18 cellular contexts compared by ENCODE assay signal in genomic region chr15:43404130-43404529, GRCh38.
"Had no signal": no experiment of that assay in that cellular context is flagged by ENCODE, and none has a peak within 500 bp of the region (broad histone marks: within the 10 kb centered on the region; RNA-seq: fewer than 3 reads in every experiment).

No MANE protein-coding gene starts in this region.

- ATAC-seq: gastroesophageal sphincter; left lung; naive thymus-derived CD8-positive, alpha-beta T cell had no signal

- H3K9me3 ChIP-seq: gastroesophageal sphincter, left lung, testis had no signal

- H3K9me3 Mint-ChIP-seq: activated B cell treated with CpG ODN at 0.5 μM for 24 hours; activated CD4-positive, alpha-beta T cell treated with anti-CD3 and anti-CD28 coated beads, Interleukin-2, amount 10 ng/mL, durations not matched to agents 7 days and 5 days; activated T-helper 1 cell treated with anti-CD3 and anti-CD28 coated beads, Interleukin-12 subunit alpha, Interleukin-12 subunit beta, Interleukin-2, Interleukin-4 antibody, amounts not matched to agents 30 ng/mL and 10 ng/mL and 1 ng/mL, durations not matched to agents 14 hours and 24 hours and 36 hours; dendritic cell treated with granulocyte-macrophage colony-stimulating factor and Interleukin-4, amounts not matched to agents 40 ng/mL and 50 ng/mL, for 4 days; naive thymus-derived CD8-positive, alpha-beta T cell; stimulated activated naive CD8-positive, alpha-beta T cell treated with anti-CD3 and anti-CD28 coated beads, Interleukin-15, Interleukin-2, amounts not matched to agents 100 ng/mL and 50 ng/mL, for 24 hours had no signal

- H3K27me3 Mint-ChIP-seq: activated B cell treated with CpG ODN at 0.5 μM for 24 hours; activated CD4-positive, alpha-beta T cell treated with anti-CD3 and anti-CD28 coated beads, Interleukin-2, amount 10 ng/mL, durations not matched to agents 7 days and 5 days; dendritic cell treated with granulocyte-macrophage colony-stimulating factor and Interleukin-4, amounts not matched to agents 40 ng/mL and 50 ng/mL, for 4 days; naive thymus-derived CD8-positive, alpha-beta T cell; stimulated activated naive CD8-positive, alpha-beta T cell treated with anti-CD3 and anti-CD28 coated beads, Interleukin-15, Interleukin-2, amounts not matched to agents 100 ng/mL and 50 ng/mL, for 24 hours had no signal

- H3K27ac Mint-ChIP-seq: activated B cell treated with CpG ODN at 0.5 μM for 24 hours; activated T-helper 1 cell treated with anti-CD3 and anti-CD28 coated beads, Interleukin-12 subunit alpha, Interleukin-12 subunit beta, Interleukin-2, Interleukin-4 antibody, amounts not matched to agents 30 ng/mL and 10 ng/mL and 1 ng/mL, durations not matched to agents 14 hours and 24 hours and 36 hours; dendritic cell treated with granulocyte-macrophage colony-stimulating factor and Interleukin-4, amounts not matched to agents 40 ng/mL and 50 ng/mL, for 4 days; stimulated activated naive CD8-positive, alpha-beta T cell treated with anti-CD3 and anti-CD28 coated beads, Interleukin-15, Interleukin-2, amounts not matched to agents 100 ng/mL and 50 ng/mL, for 24 hours had no signal

- DNase-seq: activated B cell treated with CpG ODN at 0.5 μM for 24 hours; activated CD4-positive, alpha-beta T cell treated with anti-CD3 and anti-CD28 coated beads, Interleukin-2, amount 10 ng/mL, durations not matched to agents 7 days and 5 days; activated CD8-positive, alpha-beta memory T cell treated with anti-CD3 and anti-CD28 coated beads, Interleukin-2, amount 50 U/mL, for 48 hours; activated naive CD4-positive, alpha-beta T cell; islet precursor cell; left lung; mammary epithelial cell; naive thymus-derived CD8-positive, alpha-beta T cell; nucleus accumbens; stimulated activated CD4-positive, alpha-beta T cell treated with anti-CD3 and anti-CD28 coated beads, Interleukin-15, amount 100 ng/mL, for 24 hours; stimulated activated CD4-positive, alpha-beta T cell treated with anti-CD3 and anti-CD28 coated beads, Interleukin-4, amount 100 ng/mL, for 1 hour; testis had no signal

- H3K27me3 ChIP-seq: gastroesophageal sphincter, left lung, testis had no signal

- H3K27ac ChIP-seq: gastroesophageal sphincter, left lung, SK-N-MC, skin epidermis, testis had no signal

- H3K4me3 ChIP-seq: gastroesophageal sphincter, left lung, SK-N-MC, skin epidermis, testis had no signal

- H3K4me1 ChIP-seq: gastroesophageal sphincter, left lung, testis had no signal

- H3K4me3 Mint-ChIP-seq: activated B cell treated with CpG ODN at 0.5 μM for 24 hours; activated CD4-positive, alpha-beta T cell treated with anti-CD3 and anti-CD28 coated beads, Interleukin-2, amount 10 ng/mL, durations not matched to agents 7 days and 5 days; activated T-helper 1 cell treated with anti-CD3 and anti-CD28 coated beads, Interleukin-12 subunit alpha, Interleukin-12 subunit beta, Interleukin-2, Interleukin-4 antibody, amounts not matched to agents 30 ng/mL and 10 ng/mL and 1 ng/mL, durations not matched to agents 14 hours and 24 hours and 36 hours; dendritic cell treated with granulocyte-macrophage colony-stimulating factor and Interleukin-4, amounts not matched to agents 40 ng/mL and 50 ng/mL, for 4 days; naive thymus-derived CD8-positive, alpha-beta T cell; stimulated activated naive CD8-positive, alpha-beta T cell treated with anti-CD3 and anti-CD28 coated beads, Interleukin-15, Interleukin-2, amounts not matched to agents 100 ng/mL and 50 ng/mL, for 24 hours had no signal

- H3K4me1 Mint-ChIP-seq: activated B cell treated with CpG ODN at 0.5 μM for 24 hours had no signal
